In the genomic region with DNA sequence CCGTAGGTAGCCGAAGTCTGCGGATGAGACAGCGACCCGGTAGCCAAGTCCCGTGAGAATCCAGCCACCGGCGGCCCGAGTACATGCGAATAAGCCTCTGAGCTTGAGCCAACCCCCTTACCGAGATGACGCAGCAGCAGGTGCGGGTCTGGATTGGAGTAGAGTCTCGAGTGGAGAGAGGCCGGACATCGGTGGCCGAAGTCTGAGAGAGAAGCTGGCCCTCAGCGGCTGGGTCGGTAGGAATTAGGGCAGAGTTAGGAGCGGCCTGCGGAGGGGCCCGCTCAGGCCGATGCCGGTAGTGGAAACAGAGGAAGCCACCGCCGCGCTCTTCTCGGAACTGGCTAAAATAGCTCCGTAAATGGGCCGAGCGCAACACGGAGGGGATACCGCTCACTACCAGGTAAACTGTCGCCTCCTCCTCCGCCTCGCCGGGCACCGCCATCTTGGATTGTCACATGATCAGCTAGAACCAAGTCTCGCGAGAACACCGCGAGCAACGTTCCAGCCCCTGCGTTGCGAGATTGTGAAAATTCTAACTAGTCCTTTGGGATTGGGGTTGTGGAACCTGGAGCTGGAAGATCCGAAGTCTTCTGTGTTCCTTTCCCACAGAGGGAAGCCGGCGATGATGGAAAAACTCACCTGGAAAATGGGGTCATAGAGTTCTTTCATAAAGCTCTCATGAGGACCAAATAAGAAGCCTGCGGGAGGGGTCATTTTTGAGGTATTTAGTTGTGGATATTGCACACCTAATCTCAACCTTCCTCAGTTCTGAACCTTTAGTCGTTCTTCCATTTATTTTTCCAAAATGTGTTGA, we compare ENCODE assay signal across 8 cellular contexts. TPM values are rescaled to one million over a fixed set of nuclear protein-coding genes. Genes with fewer than 3 reads are reported as not detected.
DNase-seq lines count a peak whose midpoint lies in the region; ATAC-seq and TF ChIP-seq lines count a peak whose summit lies in the region.

A gene with protein sequence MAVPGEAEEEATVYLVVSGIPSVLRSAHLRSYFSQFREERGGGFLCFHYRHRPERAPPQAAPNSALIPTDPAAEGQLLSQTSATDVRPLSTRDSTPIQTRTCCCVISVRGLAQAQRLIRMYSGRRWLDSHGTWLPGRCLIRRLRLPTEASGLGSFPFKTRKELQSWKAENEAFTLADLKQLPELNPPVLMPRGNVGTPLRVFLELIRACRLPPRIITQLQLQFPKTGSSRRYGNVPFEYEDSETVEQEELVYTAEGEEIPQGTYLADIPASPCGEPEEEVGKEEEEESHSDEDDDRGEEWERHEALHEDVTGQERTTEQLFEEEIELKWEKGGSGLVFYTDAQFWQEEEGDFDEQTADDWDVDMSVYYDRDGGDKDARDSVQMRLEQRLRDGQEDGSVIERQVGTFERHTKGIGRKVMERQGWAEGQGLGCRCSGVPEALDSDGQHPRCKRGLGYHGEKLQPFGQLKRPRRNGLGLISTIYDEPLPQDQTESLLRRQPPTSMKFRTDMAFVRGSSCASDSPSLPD (minus strand): TSS at position 467 of the 814 bp plus-strand sequence. CDS start 25 bp downstream, at position 442.

- no peaks in the 10 kb centered on the region for H3K27me3 Mint-ChIP-seq in effector memory CD8-positive, alpha-beta T cell

- H3K4me3 Mint-ChIP-seq in effector memory CD8-positive, alpha-beta T cell, result peak within 1 kb of the TSS; percentile 94

- peak; percentile 94 for TF ChIP-seq POLR2A in GM19193 (IDR thresholded peaks at IDR 0.05; ENCODE audit: extremely low read depth, insufficient read depth, insufficient read length)

- H3K9me3 ChIP-seq in lung (ENCODE audit: control insufficient read depth in 2 of 2, insufficient read depth in 1 of 2, low read length in 1 of 2), result no peaks in the 10 kb centered on the region

- peak; percentile 94 for ATAC-seq in effector memory CD8-positive, alpha-beta T cell (replicated peaks)
- peak; percentile 80 for ATAC-seq in lung (ENCODE audit: insufficient read depth, low FRiP score)

- peak within 1 kb of the TSS; percentile 95 for H3K4me3 ChIP-seq in lung

- peak within 1 kb of the TSS; percentile 98 to 99 for H3K27ac Mint-ChIP-seq in effector memory CD8-positive, alpha-beta T cell

- H3K36me3 ChIP-seq in lung (ENCODE audit: control insufficient read depth in 2 of 2, insufficient read depth in 2 of 2, low read length in 2 of 2), result peaks cover 8 to 9% of the 10 kb centered on the region in 2 donors

- peaks cover 21 to 27% of the 10 kb centered on the region in 2 donors for H3K4me1 Mint-ChIP-seq in effector memory CD8-positive, alpha-beta T cell (ENCODE audit: low read depth in 2 of 2)

- TF ChIP-seq CTCF in AG09319 (IDR thresholded peaks at IDR 0.05; ENCODE audit: low read depth, low read length) (no peak), lung (IDR thresholded peaks at IDR 0.05; ENCODE audit: control extremely low read depth, extremely low read depth) (no peak)

- DNase-seq in AG09319 (ENCODE audit: extremely low read depth, low read depth), result peak; percentile 85
- peak; percentile 97 for DNase-seq in HT-29 (ENCODE audit: low spot score)
- peak; percentile 51 to 78 for DNase-seq in NOMO-1 (lab: John Stamatoyannopoulos, UW; ENCODE audit: unreplicated experiment in 2 of 2)
- DNase-seq in activated CD8-positive, alpha-beta memory T cell treated with anti-CD3 and anti-CD28 coated beads for 4 hours (ENCODE audit: low read depth in 2 of 2), result peak; percentile 77 to 78
- DNase-seq in effector memory CD8-positive, alpha-beta T cell, result peak; percentile 83 to 85 (median 84)
- DNase-seq in lung (ENCODE audit: low spot score), result peak; percentile 93
- DNase-seq in stimulated activated CD4-positive, alpha-beta T cell treated with anti-CD3 and anti-CD28 coated beads, TNF-alpha, amount 100 ng/mL, for 1 hour (ENCODE audit: low read depth in 3 of 3, low spot score in 1 of 3), result peak; percentile 63 to 75 (median 74)

- H3K27me3 ChIP-seq in lung (ENCODE audit: control insufficient read depth, insufficient read depth), result no peaks in the 10 kb centered on the region

- no peaks in the 10 kb centered on the region for H3K9me3 Mint-ChIP-seq in effector memory CD8-positive, alpha-beta T cell

- 1% methylated on average over 50 of the region's 50 CpGs for WGBS in lung, 2 donors

- H3K4me1 ChIP-seq in lung (ENCODE audit: control insufficient read depth in 2 of 2, insufficient read depth in 2 of 2, low read length in 2 of 2), result peaks cover 0 to 7% of the 10 kb centered on the region in 2 donors

- peak within 1 kb of the TSS; percentile 67 to 86 for H3K27ac ChIP-seq in lung (ENCODE audit: low read depth in 1 of 2, low read length in 1 of 2)

- H3K36me3 Mint-ChIP-seq in effector memory CD8-positive, alpha-beta T cell (ENCODE audit: insufficient read depth), result peaks cover 59% of the 10 kb centered on the region

RNA-seq across cellular contexts. Expression of the gene that starts here (rescaled TPM):
- total RNA-seq in HT-29 (2014; rRNA removed; shearing (Covaris generic)), result 17.4 and 27.5 TPM in 2 replicates
- 10 to 100 TPM; 10.4 to 16.7 TPM for total RNA-seq in lung
- polyA plus RNA-seq in lung, result 10 to 100 TPM; 11.5 to 17.5 TPM

Comparison
In these comparisons a context has a peak if more than half of its experiments do, and no peak if none do; other contexts are left out.
1. Peak in every context shown above with its lines: DNase-seq, ATAC-seq, H3K4me3 ChIP-seq and H3K27ac ChIP-seq.